ENCODE assay signal across 1 cellular context in genomic region chr6:71579902-71580301, GRCh38.
TF ChIP-seq lines count a peak whose summit lies in the region.

No MANE protein-coding gene starts in this region.

TF ChIP-seq in endothelial cell of umbilical vein, 7 proteins besides CTCF, POLR2A, EP300 and RAD21 (continued from another document):
- TF ChIP-seq, protein P1, sequence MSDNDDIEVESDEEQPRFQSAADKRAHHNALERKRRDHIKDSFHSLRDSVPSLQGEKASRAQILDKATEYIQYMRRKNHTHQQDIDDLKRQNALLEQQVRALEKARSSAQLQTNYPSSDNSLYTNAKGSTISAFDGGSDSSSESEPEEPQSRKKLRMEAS (IDR thresholded peaks at IDR 0.05; ENCODE audit: insufficient read depth, insufficient read length), result no peak
- TF ChIP-seq MYC (IDR thresholded peaks at IDR 0.05; ENCODE audit: low read depth, low read length), result no peak
- no peak for TF ChIP-seq FOS (IDR thresholded peaks at IDR 0.05; ENCODE audit: borderline replicate concordance, insufficient read depth, low read length)
- no peak for TF ChIP-seq GATA2 (IDR thresholded peaks at IDR 0.05; ENCODE audit: insufficient read depth, insufficient read length, low read depth, low read length)
